In the genomic region with DNA sequence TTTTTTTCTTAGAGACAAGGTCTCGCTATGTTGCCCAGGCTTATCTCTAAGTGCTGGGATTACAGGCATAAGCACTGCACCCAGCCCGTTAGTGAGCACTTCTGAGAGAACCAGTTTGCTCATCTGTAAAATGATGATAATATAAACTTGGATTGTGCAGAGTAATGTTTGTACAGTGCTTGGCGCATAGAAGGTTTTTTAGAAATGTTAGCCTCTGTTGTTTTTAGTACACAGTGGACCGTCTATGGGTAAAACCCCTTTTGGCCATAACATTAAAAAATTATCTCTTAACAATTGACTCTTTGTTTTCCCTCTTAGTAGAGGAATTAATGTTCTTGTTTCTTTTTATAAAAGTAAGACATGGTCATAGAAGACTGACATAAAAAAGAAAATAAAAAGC, we compare ENCODE assay signal across 25 cellular contexts.
"Had no signal": no experiment of that assay in that cellular context is flagged by ENCODE, and none has a peak within 500 bp of the region (broad histone marks: within the 10 kb centered on the region; RNA-seq: fewer than 3 reads in every experiment).

No MANE protein-coding gene starts in this region.

- H3K9me3 ChIP-seq: esophagus squamous epithelium, left lung, ovary, right lobe of liver, suprapubic skin, transverse colon, vagina had no signal

- DNase-seq: dermis blood vessel endothelial cell; effector memory CD4-positive, alpha-beta T cell; erythroblast; esophagus squamous epithelium; head of caudate nucleus; kidney; left lung; mesenchymal stem cell; midbrain; natural killer cell; occipital lobe; ovary; retina; right lobe of liver; stimulated activated CD4-positive, alpha-beta T cell treated with anti-CD3 and anti-CD28 coated beads, Interleukin-12 subunit alpha, Interleukin-12 subunit beta, amount 100 ng/mL, for 4 hours; stimulated activated CD4-positive, alpha-beta T cell treated with anti-CD3 and anti-CD28 coated beads, Interleukin-1b, Interleukin-23, amount 100 ng/mL, for 48 hours; stimulated activated CD4-positive, alpha-beta T cell treated with anti-CD3 and anti-CD28 coated beads, Interleukin-4, amount 100 ng/mL, for 1 hour; stimulated activated CD8-positive, alpha-beta memory T cell treated with anti-CD3 and anti-CD28 coated beads, Interleukin-4, amount 100 ng/mL, for 48 hours; stimulated activated naive CD4-positive, alpha-beta T cell; stimulated activated naive CD8-positive, alpha-beta T cell treated with anti-CD3 and anti-CD28 coated beads, Interleukin-15, amount 100 ng/mL, for 72 hours; transverse colon had no signal

- H3K4me3 ChIP-seq: coronary artery, esophagus squamous epithelium, left lung, ovary, right lobe of liver, smooth muscle cell, suprapubic skin, transverse colon, vagina had no signal

- H3K4me1 ChIP-seq: left lung, vagina had no signal

- H3K27me3 Mint-ChIP-seq: stimulated activated naive CD8-positive, alpha-beta T cell treated with anti-CD3 and anti-CD28 coated beads, Interleukin-15, amount 100 ng/mL, for 72 hours had no signal

- H3K27ac Mint-ChIP-seq: natural killer cell had no signal

- H3K4me3 Mint-ChIP-seq: natural killer cell; stimulated activated naive CD8-positive, alpha-beta T cell treated with anti-CD3 and anti-CD28 coated beads, Interleukin-15, amount 100 ng/mL, for 72 hours had no signal

- H3K4me2 ChIP-seq: smooth muscle cell had no signal

- H3K9me3 Mint-ChIP-seq: natural killer cell; stimulated activated naive CD8-positive, alpha-beta T cell treated with anti-CD3 and anti-CD28 coated beads, Interleukin-15, amount 100 ng/mL, for 72 hours had no signal

- ATAC-seq: left lung; natural killer cell; right lobe of liver; stimulated activated naive CD8-positive, alpha-beta T cell treated with anti-CD3 and anti-CD28 coated beads, Interleukin-15, amount 100 ng/mL, for 72 hours had no signal

- H3K27me3 ChIP-seq: esophagus squamous epithelium, left lung, ovary, right lobe of liver, suprapubic skin, transverse colon, vagina had no signal

- H3K36me3 Mint-ChIP-seq: natural killer cell had no signal

- H3K27ac ChIP-seq: coronary artery, esophagus squamous epithelium, left lung, ovary, right lobe of liver, suprapubic skin, transverse colon, vagina had no signal

- H3K4me1 Mint-ChIP-seq: natural killer cell; stimulated activated naive CD8-positive, alpha-beta T cell treated with anti-CD3 and anti-CD28 coated beads, Interleukin-15, amount 100 ng/mL, for 72 hours had no signal

- H3K36me3 ChIP-seq: left lung, ovary, right lobe of liver, suprapubic skin, vagina had no signal
